ENCODE assay signal across 21 cellular contexts in the genomic region with DNA sequence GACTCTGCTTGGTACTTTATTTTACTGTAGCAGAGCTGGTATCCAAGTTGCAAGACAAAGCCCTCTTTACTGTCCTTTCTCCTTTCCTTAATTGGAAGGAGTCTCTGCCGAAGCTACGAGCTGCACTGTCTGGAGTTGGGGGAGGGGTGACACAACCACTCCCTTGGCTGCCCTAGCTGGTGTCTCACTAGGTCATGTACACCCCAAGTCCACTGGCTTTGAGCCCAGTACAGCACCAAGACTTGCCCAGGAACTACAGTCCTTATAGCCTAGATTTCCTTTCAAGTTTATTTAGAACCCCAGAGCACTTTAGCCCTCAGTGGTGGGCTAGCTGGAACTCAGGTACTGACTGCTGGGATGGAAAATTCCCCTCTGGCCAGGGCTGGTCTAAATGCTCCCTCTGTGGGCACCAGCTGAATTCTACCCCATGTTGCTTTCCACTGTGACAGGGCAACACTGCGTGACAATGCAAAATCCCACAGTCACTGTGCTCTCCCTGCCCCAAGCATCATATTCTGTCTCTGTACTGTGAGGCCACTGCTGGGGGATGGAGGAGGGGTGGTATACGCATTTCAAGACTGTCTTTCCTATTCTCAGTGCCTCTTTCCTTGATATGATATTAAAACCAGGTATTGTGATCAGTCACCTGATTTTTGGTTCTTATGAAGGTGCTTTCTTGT.
"Had no signal": no experiment of that assay in that cellular context is flagged by ENCODE, and none has a peak within 500 bp of the region (broad histone marks: within the 10 kb centered on the region; RNA-seq: fewer than 3 reads in every experiment).

No MANE protein-coding gene starts in this region.

- H3K4me1 Mint-ChIP-seq: activated CD4-positive, alpha-beta T cell treated with anti-CD3 and anti-CD28 coated beads, Interleukin-2, amount 10 ng/mL, durations not matched to agents 24 days and 14 days; activated T-helper 17 cell treated with anti-CD3 and anti-CD28 coated beads, Interleukin-2, amount 50 U/mL, for 72 hours; natural killer cell; T-cell had no signal

- H3K27ac Mint-ChIP-seq: activated CD4-positive, alpha-beta T cell treated with anti-CD3 and anti-CD28 coated beads, Interleukin-2, amount 10 ng/mL, durations not matched to agents 24 days and 14 days; activated naive CD4-positive, alpha-beta T cell treated with anti-CD3 and anti-CD28 coated beads for 36 hours; activated T-helper 17 cell treated with anti-CD3 and anti-CD28 coated beads, Interleukin-2, amount 50 U/mL, for 72 hours; natural killer cell; stimulated activated naive B cell treated with anti-CD40 and anti-IgM and Interleukin-4, amounts not matched to agents 10 μg/mL and 1 μg/mL and 100 μg/mL, for 72 hours; T-cell; type B pancreatic cell had no signal

- H3K36me3 ChIP-seq: heart left ventricle, prostate gland, right lobe of liver, spleen, WERI-Rb-1 had no signal

- H3K36me3 Mint-ChIP-seq: natural killer cell, type B pancreatic cell had no signal

- H3K4me1 ChIP-seq: heart left ventricle, prostate gland, right lobe of liver, spleen had no signal

- H3K27ac ChIP-seq: heart left ventricle, prostate gland, right lobe of liver, spleen, WERI-Rb-1 had no signal

- ATAC-seq: activated T-helper 17 cell treated with anti-CD3 and anti-CD28 coated beads, Interleukin-2, amount 50 U/mL, for 72 hours; heart left ventricle; mucosa of descending colon; natural killer cell; right lobe of liver; stimulated activated naive B cell treated with anti-CD40 and anti-IgM and Interleukin-4, amounts not matched to agents 10 μg/mL and 1 μg/mL and 100 μg/mL, for 72 hours; T-cell had no signal

- DNase-seq: activated CD4-positive, alpha-beta T cell treated with anti-CD3 and anti-CD28 coated beads, Interleukin-2, amount 10 ng/mL, durations not matched to agents 24 days and 14 days; activated naive CD4-positive, alpha-beta T cell treated with anti-CD3 and anti-CD28 coated beads for 36 hours; activated T-cell treated with anti-CD3 and anti-CD28 coated beads for 4 hours; central memory CD4-positive, alpha-beta T cell; cortex of kidney; effector CD8-positive, alpha-beta T cell; erythroblast; heart left ventricle; mucosa of descending colon; natural killer cell; occipital lobe; right lobe of liver; spleen; stimulated activated CD4-positive, alpha-beta T cell treated with anti-CD3 and anti-CD28 coated beads, Interleukin-1b, Interleukin-23, amount 100 ng/mL, for 48 hours; stimulated activated naive B cell treated with anti-CD40 and anti-IgM and Interleukin-4, amounts not matched to agents 10 μg/mL and 1 μg/mL and 100 μg/mL, for 72 hours; substantia nigra; T-cell; WERI-Rb-1 had no signal

- H3K4me3 Mint-ChIP-seq: activated CD4-positive, alpha-beta T cell treated with anti-CD3 and anti-CD28 coated beads, Interleukin-2, amount 10 ng/mL, durations not matched to agents 24 days and 14 days; activated naive CD4-positive, alpha-beta T cell treated with anti-CD3 and anti-CD28 coated beads for 36 hours; activated T-helper 17 cell treated with anti-CD3 and anti-CD28 coated beads, Interleukin-2, amount 50 U/mL, for 72 hours; natural killer cell; stimulated activated naive B cell treated with anti-CD40 and anti-IgM and Interleukin-4, amounts not matched to agents 10 μg/mL and 1 μg/mL and 100 μg/mL, for 72 hours; T-cell; type B pancreatic cell had no signal

- H3K27me3 ChIP-seq: heart left ventricle, right lobe of liver, spleen had no signal

- H3K27me3 Mint-ChIP-seq: activated T-helper 17 cell treated with anti-CD3 and anti-CD28 coated beads, Interleukin-2, amount 50 U/mL, for 72 hours; stimulated activated naive B cell treated with anti-CD40 and anti-IgM and Interleukin-4, amounts not matched to agents 10 μg/mL and 1 μg/mL and 100 μg/mL, for 72 hours; T-cell; type B pancreatic cell had no signal

- H3K9me3 ChIP-seq: prostate gland, right lobe of liver had no signal

- H3K4me3 ChIP-seq: heart left ventricle, mucosa of descending colon, prostate gland, right lobe of liver, spleen had no signal
